8 cellular contexts compared by ENCODE assay signal in the genomic region with DNA sequence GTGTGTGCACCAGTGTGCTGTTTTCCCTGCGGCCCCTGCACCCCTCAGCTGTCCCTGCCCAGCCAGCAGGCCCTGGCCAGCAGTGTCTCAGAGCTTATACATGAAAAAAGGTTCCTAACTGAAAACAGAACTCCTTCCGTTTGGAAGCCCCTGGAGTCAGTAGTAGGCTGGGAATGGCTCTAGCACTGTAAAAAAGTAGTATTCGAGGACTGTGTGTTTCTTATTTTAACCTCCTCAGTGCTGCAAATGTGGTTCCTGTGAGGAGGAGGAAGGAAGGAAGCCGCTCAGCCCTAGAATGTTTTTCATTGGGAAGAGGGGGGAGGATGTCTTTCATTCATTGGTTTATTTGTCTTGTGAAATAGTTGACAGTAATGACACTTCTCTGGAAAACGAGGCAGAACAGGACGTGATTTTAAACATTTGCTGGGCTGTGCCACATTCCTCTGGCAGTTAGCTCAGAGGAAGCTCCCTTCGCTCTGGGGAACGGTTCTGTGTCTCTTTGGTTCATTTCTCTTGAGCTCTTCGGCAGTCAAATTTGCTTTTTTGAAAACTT.
DNase-seq lines count a peak whose midpoint lies in the region; ATAC-seq, FAIRE-seq and TF ChIP-seq lines count a peak whose summit lies in the region.

No MANE protein-coding gene starts in this region.

- CTCF ChIA-PET in endothelial cell of umbilical vein (lab: Charles Lee): interaction anchor here (0.6 to 4.2 kb wide), 18 partner anchors 9 to 453 kb away, joined by 3 to 30 read pairs (median 4); no protein-coding TSS in a partner anchor

- peak overlapping the region; percentile 98 for H3K4me2 ChIP-seq in endothelial cell of umbilical vein (ENCODE audit: insufficient read depth, low read length)

- peak; percentile 66 to 70 for DNase-seq in AML-193 (lab: John Stamatoyannopoulos, UW)
- peak; percentile 71 for DNase-seq in H54 (ENCODE audit: insufficient read length, low spot score)
- DNase-seq in SW480 (ENCODE audit: low spot score): peak; percentile 47
- peak; percentile 91 for DNase-seq in endothelial cell of umbilical vein (ENCODE audit: low read depth, low spot score)
- no peak for DNase-seq in vagina (ENCODE audit: extremely low spot score in 2 of 2)
- DNase-seq in activated CD4-positive, CD25-positive, alpha-beta regulatory T cell (lab: John Stamatoyannopoulos, UW): no peak

- intact Hi-C loops in endothelial cell of umbilical vein (cut with micrococcal nuclease): loop anchor here (1.0 to 5.0 kb wide), 7 partner anchors 13 to 87 kb away; no protein-coding TSS in a partner anchor
- intact Hi-C loops in vagina (cut with DNase I): no loop called here

- POLR2A ChIA-PET in endothelial cell of umbilical vein (lab: Charles Lee): interaction anchor here (0.7 to 5.4 kb wide), 8 partner anchors 13 to 444 kb away, joined by 3 to 52 read pairs (median 4); a partner anchor contains a TSS

- H3K9ac ChIP-seq in endothelial cell of umbilical vein (replicated peaks; ENCODE audit: extremely low read depth, insufficient read depth, low read length): peak overlapping the region; percentile 99

- H3K9me1 ChIP-seq in endothelial cell of umbilical vein (replicated peaks; ENCODE audit: control insufficient read depth, extremely low read depth, insufficient read depth, low read length): no peaks in the 10 kb centered on the region

- no peaks in the 10 kb centered on the region for H3K9me3 ChIP-seq in endothelial cell of umbilical vein (replicated peaks; ENCODE audit: control insufficient read depth, insufficient read depth, low read length)
- no peaks in the 10 kb centered on the region for H3K9me3 ChIP-seq in mononuclear cell (ENCODE audit: low read depth, low read length)
- no peaks in the 10 kb centered on the region for H3K9me3 ChIP-seq in vagina

- FAIRE-seq in H54 (lab: Jason Lieb, UNC) (peak; percentile 93), endothelial cell of umbilical vein (lab: Jason Lieb, UNC) (peak; percentile 90)

- no peak for ATAC-seq in HG03520 (IDR thresholded peaks at IDR 0.05; ENCODE audit: unreplicated experiment)

- TF ChIP-seq POLR2A in H54 (IDR thresholded peaks at IDR 0.05; ENCODE audit: low read depth, low read length): no peak; the same call in 1 of the 2 replicates
- TF ChIP-seq POLR2A in endothelial cell of umbilical vein (IDR thresholded peaks at IDR 0.05; ENCODE audit: low read depth, low read length): peak; percentile 85
- peak in 1 of 2 donors; percentile 22 for TF ChIP-seq POLR2A in vagina (IDR thresholded peaks at IDR 0.05)

- BruUV-seq in endothelial cell of umbilical vein (replicated peaks; lab: Mats Ljungman, UMichigan): no TSS peak

- dilution Hi-C loops in endothelial cell of umbilical vein (cut with MboI; ENCODE audit: extremely low pct_ligation_motif_present, low sequenced_read_pairs): no loop called here

- H3K79me2 ChIP-seq in endothelial cell of umbilical vein (ENCODE audit: control insufficient read depth, insufficient read depth, low read length): peaks cover 61% of the 10 kb centered on the region

- peak overlapping the region; percentile 99 for H3K27ac ChIP-seq in endothelial cell of umbilical vein (ENCODE audit: insufficient read depth, low read depth, low read length)
- H3K27ac ChIP-seq in vagina: peak overlapping the region; percentile 92

- peaks cover 0 to 1% of the 10 kb centered on the region in 2 experiments for H3K36me3 ChIP-seq in endothelial cell of umbilical vein (ENCODE audit: control insufficient read depth in 2 of 2, extremely low read depth in 1 of 2, insufficient read depth in 2 of 2, low read length in 2 of 2)
- H3K36me3 ChIP-seq in vagina: no peaks in the 10 kb centered on the region

- no peak overlapping the region for H2AFZ ChIP-seq in endothelial cell of umbilical vein (ENCODE audit: low read depth, low read length)

- H3K4me3 ChIP-seq in endothelial cell of umbilical vein (replicated peaks in 1 of 3; ENCODE audit: insufficient read depth in 1 of 3, low read depth in 1 of 3, low read length in 3 of 3): peak overlapping the region; percentile 50 to 99 (median 99)
- peak overlapping the region; percentile 90 for H3K4me3 ChIP-seq in mononuclear cell (ENCODE audit: low read length)
- H3K4me3 ChIP-seq in vagina: peak overlapping the region; percentile 52 to 68

- H3K27me3 ChIP-seq in endothelial cell of umbilical vein (ENCODE audit: control insufficient read depth in 2 of 2, insufficient read depth in 2 of 2, low read length in 2 of 2) (no peaks in the 10 kb centered on the region), mononuclear cell (ENCODE audit: insufficient read depth, low read length) (no peaks in the 10 kb centered on the region), vagina (no peaks in the 10 kb centered on the region)

- peaks cover 42% of the 10 kb centered on the region for H3K4me1 ChIP-seq in endothelial cell of umbilical vein (ENCODE audit: control insufficient read depth, extremely low read depth, insufficient read depth, low read length)
- H3K4me1 ChIP-seq in mononuclear cell (ENCODE audit: insufficient read depth, low read length): peaks cover 66% of the 10 kb centered on the region
- H3K4me1 ChIP-seq in vagina: peaks cover 72% of the 10 kb centered on the region

- TF ChIP-seq CTCF in endothelial cell of umbilical vein (IDR thresholded peaks at IDR 0.05; ENCODE audit: extremely low read depth in 1 of 2, insufficient read depth in 1 of 2, low read depth in 1 of 2, low read length in 2 of 2): no peak
- no peak for TF ChIP-seq CTCF in vagina (IDR thresholded peaks at IDR 0.05)

- no peaks in the 10 kb centered on the region for H4K20me1 ChIP-seq in endothelial cell of umbilical vein (replicated peaks; ENCODE audit: control insufficient read depth, extremely low read depth, insufficient read depth, low read length)

TF ChIP-seq in endothelial cell of umbilical vein, 7 proteins besides CTCF, POLR2A, EP300 and RAD21:
- TF ChIP-seq EZH2 (IDR thresholded peaks at IDR 0.05; ENCODE audit: borderline replicate concordance, low read depth, low read length, severe bottlenecking) (no peak), FOS (IDR thresholded peaks at IDR 0.05; ENCODE audit: borderline replicate concordance, insufficient read depth, low read length) (peak; percentile 55), JUN (IDR thresholded peaks at IDR 0.05; ENCODE audit: borderline replicate concordance, insufficient read depth, insufficient read length, low read depth) (peak; percentile 27), GATA2 (IDR thresholded peaks at IDR 0.05; ENCODE audit: insufficient read depth, insufficient read length, low read depth, low read length) (peak; percentile 43), MYC (IDR thresholded peaks at IDR 0.05; ENCODE audit: low read depth, low read length) (no peak), POLR2AphosphoS5 (IDR thresholded peaks at IDR 0.05; ENCODE audit: insufficient read depth, low read depth, low read length) (peak; percentile 83)
- TF ChIP-seq, protein P1, sequence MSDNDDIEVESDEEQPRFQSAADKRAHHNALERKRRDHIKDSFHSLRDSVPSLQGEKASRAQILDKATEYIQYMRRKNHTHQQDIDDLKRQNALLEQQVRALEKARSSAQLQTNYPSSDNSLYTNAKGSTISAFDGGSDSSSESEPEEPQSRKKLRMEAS (IDR thresholded peaks at IDR 0.05; ENCODE audit: insufficient read depth, insufficient read length): no peak

Comparison
In these comparisons a context has a peak if more than half of its experiments do, and no peak if none do; other contexts are left out.
1. DNase-seq: peak in AML-193 (2 of 2), H54 (single experiment), SW480 (single experiment) and endothelial cell of umbilical vein (single experiment); none in vagina (0 of 2) and activated CD4-positive, CD25-positive, alpha-beta regulatory T cell (0 of 4).
2. Peak in every context shown above with its lines, with median percentiles within 50 percentile points of each other: H3K4me3 ChIP-seq.